In the genomic region with DNA sequence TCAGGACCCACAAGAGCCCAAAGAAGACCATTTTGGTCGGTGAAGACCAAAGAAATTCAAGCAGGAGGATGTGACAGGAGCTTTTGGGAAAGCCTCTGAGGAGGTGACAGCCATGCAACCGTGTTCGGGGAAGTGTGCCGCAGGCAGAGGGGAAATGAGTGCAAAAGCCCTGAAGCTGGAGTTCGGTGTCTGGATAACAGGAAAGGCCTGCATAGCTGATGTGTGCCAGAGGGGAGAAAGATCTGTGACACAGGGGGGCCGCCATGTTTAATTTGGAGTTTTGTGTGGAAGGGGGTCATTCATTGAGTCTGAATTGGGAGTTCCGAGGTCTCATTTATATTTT, we compare ENCODE assay signal across 8 cellular contexts. TPM values are rescaled to one million over a fixed set of nuclear protein-coding genes. Genes with fewer than 3 reads are reported as not detected.
DNase-seq lines count a peak whose midpoint lies in the region; ATAC-seq and TF ChIP-seq lines count a peak whose summit lies in the region.

No MANE protein-coding gene starts in this region.

- peaks cover 37% of the 10 kb centered on the region for H3K79me2 ChIP-seq in OCI-LY1 (ENCODE audit: insufficient read depth, low read length)

- no peak for ATAC-seq in HG03280 (IDR thresholded peaks at IDR 0.05; ENCODE audit: unreplicated experiment)

- H4K20me1 ChIP-seq in OCI-LY1 (ENCODE audit: insufficient read depth, low read length), result no peaks in the 10 kb centered on the region

- H3K9ac ChIP-seq in OCI-LY1 (ENCODE audit: low read length), result peak overlapping the region; percentile 86

- H3F3A ChIP-seq in OCI-LY1 (ENCODE audit: insufficient read depth, low read length), result peaks cover 5% of the 10 kb centered on the region; the same call in 1 of the 2 replicates

- DNase-seq in NCI-H1092 treated with DMSO at 0.1 percent for 48 hours (lab: John Stamatoyannopoulos, UW), result peak; percentile 29
- DNase-seq in NCI-H1092 (lab: John Stamatoyannopoulos, UW), result no peak
- DNase-seq in dermis blood vessel endothelial cell, result peak; percentile 57
- no peak for DNase-seq in vagina (ENCODE audit: extremely low spot score in 2 of 2)
- no peak for DNase-seq in DMS114 treated with DMSO at 0.1 percent for 48 hours (lab: John Stamatoyannopoulos, UW; ENCODE audit: unreplicated experiment)

- H3K27me3 ChIP-seq in OCI-LY1 (ENCODE audit: insufficient read depth, low read length) (peaks cover 4% of the 10 kb centered on the region; the same call in 1 of the 2 replicates), vagina (no peaks in the 10 kb centered on the region)

- H3K9me2 ChIP-seq in OCI-LY1 (ENCODE audit: low read depth, low read length), result no peaks in the 10 kb centered on the region

- no peaks in the 10 kb centered on the region for H3K9me3 ChIP-seq in OCI-LY1 (ENCODE audit: low read length)
- H3K9me3 ChIP-seq in mesodermal cell (ENCODE audit: control insufficient read depth, low read length), result no peaks in the 10 kb centered on the region
- H3K9me3 ChIP-seq in vagina, result no peaks in the 10 kb centered on the region

- no peak overlapping the region for H2AFZ ChIP-seq in OCI-LY1 (ENCODE audit: low read length)

- TF ChIP-seq POLR2A in vagina (IDR thresholded peaks at IDR 0.05), result no peak

- H3K4me2 ChIP-seq in OCI-LY1 (ENCODE audit: low read length), result peak overlapping the region; percentile 71

- 2 to 25% methylated on average over 6 to 7 of the region's 7 CpGs for WGBS in mesodermal cell (ENCODE audit: insufficient coverage in 2 of 2), 2 experiments

- TF ChIP-seq CTCF in OCI-LY1 (IDR thresholded peaks at IDR 0.05; ENCODE audit: low read length) (no peak), vagina (IDR thresholded peaks at IDR 0.05) (no peak)

- H3K36me3 ChIP-seq in OCI-LY1 (ENCODE audit: insufficient read depth, low read length) (peaks cover 9% of the 10 kb centered on the region; the same call in 1 of the 2 replicates), mesodermal cell (ENCODE audit: control insufficient read depth, insufficient read depth, low read length) (peaks cover 24% of the 10 kb centered on the region), vagina (no peaks in the 10 kb centered on the region)

- intact Hi-C loops in vagina (cut with DNase I), result loop anchor here (2.0 kb wide), 1 partner anchor 55 kb away; the partner anchor contains the start of gene TXNDC11

- H3K27ac ChIP-seq in OCI-LY1 (ENCODE audit: low read depth, low read length, poor library complexity, severe bottlenecking) (peak overlapping the region; percentile 67), mesodermal cell (ENCODE audit: low read depth, low read length, severe bottlenecking) (peak overlapping the region; percentile 98), vagina (peak overlapping the region; percentile 100)

- H3K4me1 ChIP-seq in OCI-LY1 (ENCODE audit: insufficient read depth, low read length, severe bottlenecking) (peaks cover 64% of the 10 kb centered on the region), mesodermal cell (ENCODE audit: control insufficient read depth, insufficient read depth, low read length, poor library complexity, severe bottlenecking) (peaks cover 24% of the 10 kb centered on the region), vagina (peaks cover 63% of the 10 kb centered on the region)

- peak overlapping the region; percentile 64 for H3K4me3 ChIP-seq in OCI-LY1 (ENCODE audit: low read depth, low read length, poor library complexity, severe bottlenecking)
- peak overlapping the region; percentile 90 for H3K4me3 ChIP-seq in mesodermal cell (ENCODE audit: extremely low read depth, insufficient read depth, low read length, poor library complexity, severe bottlenecking)
- peak overlapping the region; percentile 70 to 100 for H3K4me3 ChIP-seq in vagina

RNA-seq across cellular contexts. Expression of gene ZC3H7A, which starts 0.9 kb away (rescaled TPM):
- 43.4 and 107 TPM in 2 replicates for total RNA-seq in dermis blood vessel endothelial cell
- 50.9 TPM for polyA plus RNA-seq in mesodermal cell (2013, experiment 1 of 2)
- 52.2 TPM for polyA plus RNA-seq in mesodermal cell (2013, experiment 2 of 2)
- total RNA-seq in vagina, result 67.5 TPM

RNA-seq across cellular contexts. Expression of gene RSL1D1, which starts 53.4 kb away (rescaled TPM):
- 75.7 and 116 TPM in 2 replicates for total RNA-seq in dermis blood vessel endothelial cell
- 124 TPM for polyA plus RNA-seq in mesodermal cell (2013, experiment 1 of 2)
- 146 TPM for polyA plus RNA-seq in mesodermal cell (2013, experiment 2 of 2)
- 148 TPM for total RNA-seq in vagina

RNA-seq across cellular contexts. Expression of gene TXNDC11, which starts 55.3 kb away (rescaled TPM):
- 30.5 and 47.5 TPM in 2 replicates for total RNA-seq in dermis blood vessel endothelial cell
- polyA plus RNA-seq in mesodermal cell (2013, experiment 1 of 2), result 22.1 TPM
- polyA plus RNA-seq in mesodermal cell (2013, experiment 2 of 2), result 17.1 TPM
- total RNA-seq in vagina, result 59.4 TPM

Comparison
In these comparisons a context has a peak if more than half of its experiments do, and no peak if none do; other contexts are left out.
1. DNase-seq: peak in NCI-H1092 treated with DMSO at 0.1 percent for 48 hours (single experiment) and dermis blood vessel endothelial cell (single experiment); none in NCI-H1092 (single experiment), vagina (0 of 2) and DMS114 treated with DMSO at 0.1 percent for 48 hours (single experiment).
2. Peak in every context shown above with its lines, with median percentiles within 50 percentile points of each other: H3K27ac ChIP-seq and H3K4me3 ChIP-seq.